Comparison of ENCODE assay signal across 26 cellular contexts in the genomic region with DNA sequence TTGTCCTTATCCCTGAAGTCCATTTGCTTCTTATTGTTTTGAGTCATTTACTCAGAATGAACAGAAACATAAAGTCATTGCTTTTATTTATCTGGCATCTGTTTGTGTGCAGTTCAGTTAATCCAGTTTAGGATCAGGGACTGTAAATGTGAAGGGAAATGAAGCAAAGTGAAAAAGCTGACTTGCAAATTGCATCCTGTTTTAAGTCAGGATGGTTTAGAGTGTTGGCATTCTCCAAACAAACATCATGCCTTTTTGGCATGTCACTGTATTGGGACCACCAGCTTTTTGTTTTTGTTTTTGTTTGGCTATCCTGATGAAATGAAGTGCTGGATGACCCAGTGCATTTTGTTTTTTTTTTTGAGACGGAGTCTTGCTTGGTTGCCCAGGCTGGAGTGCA.
"Had no signal": no experiment of that assay in that cellular context is flagged by ENCODE, and none has a peak within 500 bp of the region (broad histone marks: within the 10 kb centered on the region; RNA-seq: fewer than 3 reads in every experiment).

No MANE protein-coding gene starts in this region.

- DNase-seq: islet precursor cell; left ventricle myocardium inferior; mesendoderm; naive B cell; nucleus accumbens; pancreas; posterior cingulate gyrus; retina; right cardiac atrium; sigmoid colon; small intestine; spleen; stimulated activated CD4-positive, alpha-beta T cell treated with anti-CD3 and anti-CD28 coated beads, Interleukin-4, amount 100 ng/mL, for 24 hours; stimulated activated naive CD4-positive, alpha-beta T cell; tibial artery; trophoblast cell; upper lobe of right lung had no signal

- H3K27me3 ChIP-seq: pancreas, sigmoid colon, spleen, suprapubic skin, tibial artery, upper lobe of right lung had no signal

- H3K4me3 ChIP-seq: left ventricle myocardium inferior, lung, pancreas, prostate gland, sigmoid colon, spleen, suprapubic skin, thoracic aorta, tibial artery, upper lobe of right lung had no signal

- H3K27me3 Mint-ChIP-seq: naive B cell; stimulated activated naive CD8-positive, alpha-beta T cell treated with anti-CD3 and anti-CD28 coated beads, Interleukin-15, Interleukin-2, amounts not matched to agents 100 ng/mL and 50 ng/mL, for 24 hours had no signal

- H3K27ac Mint-ChIP-seq: mesothelial cell of epicardium; naive B cell; nephron; stimulated activated effector memory CD8-positive, alpha-beta T cell treated with anti-CD3 and anti-CD28 coated beads, Interleukin-12 subunit alpha, Interleukin-12 subunit beta, amount 100 ng/mL, for 72 hours; stimulated activated naive CD8-positive, alpha-beta T cell treated with anti-CD3 and anti-CD28 coated beads, Interleukin-15, Interleukin-2, amounts not matched to agents 100 ng/mL and 50 ng/mL, for 24 hours had no signal

- H3K4me1 Mint-ChIP-seq: naive B cell, nephron had no signal

- H3K9me3 Mint-ChIP-seq: mesothelial cell of epicardium, nephron, neural crest cell had no signal

- H3K4me3 Mint-ChIP-seq: mesothelial cell of epicardium; naive B cell; nephron; neural crest cell; stimulated activated effector memory CD8-positive, alpha-beta T cell treated with anti-CD3 and anti-CD28 coated beads, Interleukin-12 subunit alpha, Interleukin-12 subunit beta, amount 100 ng/mL, for 72 hours; stimulated activated naive CD8-positive, alpha-beta T cell treated with anti-CD3 and anti-CD28 coated beads, Interleukin-15, Interleukin-2, amounts not matched to agents 100 ng/mL and 50 ng/mL, for 24 hours had no signal

- H3K36me3 ChIP-seq: left ventricle myocardium inferior, pancreas, prostate gland, spleen, suprapubic skin, upper lobe of right lung had no signal

- H3K9me3 ChIP-seq: left ventricle myocardium inferior, pancreas, prostate gland, sigmoid colon, spleen, suprapubic skin, thoracic aorta, tibial artery, upper lobe of right lung had no signal

- H3K36me3 Mint-ChIP-seq: naive B cell had no signal

- ATAC-seq: pancreas; right cardiac atrium; stimulated activated effector memory CD8-positive, alpha-beta T cell treated with anti-CD3 and anti-CD28 coated beads, Interleukin-12 subunit alpha, Interleukin-12 subunit beta, amount 100 ng/mL, for 72 hours; upper lobe of right lung had no signal

- H3K4me1 ChIP-seq: left ventricle myocardium inferior, pancreas, prostate gland, sigmoid colon, spleen, upper lobe of right lung had no signal

- H3K27ac ChIP-seq: left ventricle myocardium inferior, pancreas, prostate gland, sigmoid colon, spleen, suprapubic skin, thoracic aorta, tibial artery, upper lobe of right lung had no signal
